In genomic region chr7:84297606-84298005, GRCh38 we compare ENCODE assay signal across 17 cellular contexts.
A peak's percentile ranks its signal among the peaks of the same experiment; 100 is the strongest.
DNase-seq lines count a peak whose midpoint lies in the region; ATAC-seq and TF ChIP-seq lines count a peak whose summit lies in the region.
"Had no signal": no experiment of that assay in that cellular context is flagged by ENCODE, and none has a peak within 500 bp of the region (broad histone marks: within the 10 kb centered on the region; RNA-seq: fewer than 3 reads in every experiment).

No MANE protein-coding gene starts in this region.

- H3K4me1 ChIP-seq in mammary epithelial cell (ENCODE audit: insufficient read depth, low read length) (no peaks in the 10 kb centered on the region), breast epithelium (no peaks in the 10 kb centered on the region)
- H3K4me1 ChIP-seq: BLaER1 had no signal

- DNase-seq in mammary epithelial cell (no peak), breast epithelium (ENCODE audit: low spot score in 2 of 2) (no peak), dedifferentiated amniotic fluid mesenchymal stem cell (ENCODE audit: extremely low spot score) (peak; percentile 30), left kidney (ENCODE audit: low read depth, low spot score) (peak; percentile 20), NCI-H1436 treated with DMSO at 0.1 percent for 48 hours (lab: John Stamatoyannopoulos, UW) (no peak), WERI-Rb-1 (no peak)
- DNase-seq in stimulated activated CD4-positive, alpha-beta T cell treated with anti-CD3 and anti-CD28 coated beads, Interleukin-2, amount 100 ng/mL, for 48 hours = no peak
- DNase-seq: AML-193; Caco-2; CD8-positive, alpha-beta memory T cell; H7 had no signal

- no peak overlapping the region for H3K27ac ChIP-seq in mammary epithelial cell (ENCODE audit: insufficient read depth, low read depth, low read length)
- H3K27ac ChIP-seq in breast epithelium = no peak overlapping the region
- H3K27ac ChIP-seq in WERI-Rb-1 = no peak overlapping the region
- H3K27ac ChIP-seq: 22Rv1, BLaER1 had no signal

- no TSS peak for BruUV-seq in mammary epithelial cell (replicated peaks; lab: Mats Ljungman, UMichigan)

- H3K79me2 ChIP-seq in mammary epithelial cell (ENCODE audit: insufficient read depth, low read length) = no peaks in the 10 kb centered on the region

- H3K4me3 ChIP-seq in mammary epithelial cell (replicated peaks in 1 of 3; ENCODE audit: insufficient read depth in 1 of 3, low read depth in 2 of 3, low read length in 3 of 3) = no peak overlapping the region
- H3K4me3 ChIP-seq in breast epithelium = no peak overlapping the region
- H3K4me3 ChIP-seq in WERI-Rb-1 (ENCODE audit: low read depth, low read length) = no peak overlapping the region
- H3K4me3 ChIP-seq: BLaER1, GM12878, GM23338 had no signal

- H3K36me3 ChIP-seq in mammary epithelial cell (ENCODE audit: insufficient read depth, low read length) = no peaks in the 10 kb centered on the region
- H3K36me3 ChIP-seq in breast epithelium = no peaks in the 10 kb centered on the region
- no peaks in the 10 kb centered on the region for H3K36me3 ChIP-seq in WERI-Rb-1
- H3K36me3 ChIP-seq: BLaER1 had no signal

- no peaks in the 10 kb centered on the region for H4K20me1 ChIP-seq in mammary epithelial cell (ENCODE audit: insufficient read depth, low read length)
- H4K20me1 ChIP-seq: BLaER1 had no signal

- no peak for TF ChIP-seq CTCF in mammary epithelial cell (conservative IDR thresholded peaks at IDR 0.05 in 1 of 2, IDR thresholded peaks at IDR 0.05 in 1 of 2; ENCODE audit: extremely low read depth in 1 of 2, insufficient read depth in 1 of 2, low read depth in 1 of 2, low read length in 2 of 2)
- no peak for TF ChIP-seq CTCF in breast epithelium (IDR thresholded peaks at IDR 0.05)
- TF ChIP-seq CTCF in WERI-Rb-1 (IDR thresholded peaks at IDR 0.05; ENCODE audit: low read depth, low read length) = no peak

- H3K9ac ChIP-seq in mammary epithelial cell (ENCODE audit: insufficient read depth, low read length) = no peak overlapping the region
- H3K9ac ChIP-seq: BLaER1 had no signal

- no peak for ATAC-seq in HG02938 (IDR thresholded peaks at IDR 0.05; ENCODE audit: unreplicated experiment)
- ATAC-seq: GM12878, GM23338, HepG2 had no signal

- H2AFZ ChIP-seq in mammary epithelial cell (ENCODE audit: low read depth, low read length) = peak overlapping the region; percentile 34
- H2AFZ ChIP-seq: GM23338 had no signal

- H3K27me3 ChIP-seq in mammary epithelial cell (ENCODE audit: insufficient read depth, low read length) = no peaks in the 10 kb centered on the region
- no peaks in the 10 kb centered on the region for H3K27me3 ChIP-seq in breast epithelium
- no peaks in the 10 kb centered on the region for H3K27me3 ChIP-seq in WERI-Rb-1 (ENCODE audit: insufficient read depth, low read depth, severe bottlenecking)
- H3K27me3 ChIP-seq: BLaER1 had no signal

- in situ Hi-C loops in mammary epithelial cell (cut with MboI; ENCODE audit: low sequenced_read_pairs in 2 of 2) = no loop called here

- CTCF ChIA-PET in mammary epithelial cell (lab: Charles Lee; ENCODE audit: low non-redundant PET) = no interaction called here

- H3K4me2 ChIP-seq in mammary epithelial cell (ENCODE audit: insufficient read depth, low read depth, low read length) = no peak overlapping the region
- H3K4me2 ChIP-seq: BLaER1, GM23338 had no signal

- no peak for TF ChIP-seq POLR2A in breast epithelium (IDR thresholded peaks at IDR 0.05)

- intact Hi-C loops in mammary epithelial cell (cut with micrococcal nuclease) = no loop called here
- intact Hi-C loops in breast epithelium (cut with DNase I; ENCODE audit: low total_unique reads) = no loop called here

- dilution Hi-C loops in mammary epithelial cell (cut with HindIII; ENCODE audit: low sequenced_read_pairs) = no loop called here

- H3K9me3 ChIP-seq in mammary epithelial cell (replicated peaks; ENCODE audit: insufficient read depth, low read length) (no peaks in the 10 kb centered on the region), breast epithelium (no peaks in the 10 kb centered on the region), WERI-Rb-1 (ENCODE audit: severe bottlenecking) (no peaks in the 10 kb centered on the region)
- H3K9me3 ChIP-seq: BLaER1, Caco-2 had no signal

Comparison
In these comparisons a context has a peak if more than half of its experiments do, and no peak if none do; other contexts are left out.
1. DNase-seq: peak in dedifferentiated amniotic fluid mesenchymal stem cell (single experiment) and left kidney (single experiment); none in mammary epithelial cell (single experiment), breast epithelium (0 of 2), stimulated activated CD4-positive, alpha-beta T cell treated with anti-CD3 and anti-CD28 coated beads, Interleukin-2, amount 100 ng/mL, for 48 hours (0 of 2), NCI-H1436 treated with DMSO at 0.1 percent for 48 hours (single experiment) and WERI-Rb-1 (single experiment).